Comparison of ENCODE assay signal across 13 cellular contexts in the genomic region with DNA sequence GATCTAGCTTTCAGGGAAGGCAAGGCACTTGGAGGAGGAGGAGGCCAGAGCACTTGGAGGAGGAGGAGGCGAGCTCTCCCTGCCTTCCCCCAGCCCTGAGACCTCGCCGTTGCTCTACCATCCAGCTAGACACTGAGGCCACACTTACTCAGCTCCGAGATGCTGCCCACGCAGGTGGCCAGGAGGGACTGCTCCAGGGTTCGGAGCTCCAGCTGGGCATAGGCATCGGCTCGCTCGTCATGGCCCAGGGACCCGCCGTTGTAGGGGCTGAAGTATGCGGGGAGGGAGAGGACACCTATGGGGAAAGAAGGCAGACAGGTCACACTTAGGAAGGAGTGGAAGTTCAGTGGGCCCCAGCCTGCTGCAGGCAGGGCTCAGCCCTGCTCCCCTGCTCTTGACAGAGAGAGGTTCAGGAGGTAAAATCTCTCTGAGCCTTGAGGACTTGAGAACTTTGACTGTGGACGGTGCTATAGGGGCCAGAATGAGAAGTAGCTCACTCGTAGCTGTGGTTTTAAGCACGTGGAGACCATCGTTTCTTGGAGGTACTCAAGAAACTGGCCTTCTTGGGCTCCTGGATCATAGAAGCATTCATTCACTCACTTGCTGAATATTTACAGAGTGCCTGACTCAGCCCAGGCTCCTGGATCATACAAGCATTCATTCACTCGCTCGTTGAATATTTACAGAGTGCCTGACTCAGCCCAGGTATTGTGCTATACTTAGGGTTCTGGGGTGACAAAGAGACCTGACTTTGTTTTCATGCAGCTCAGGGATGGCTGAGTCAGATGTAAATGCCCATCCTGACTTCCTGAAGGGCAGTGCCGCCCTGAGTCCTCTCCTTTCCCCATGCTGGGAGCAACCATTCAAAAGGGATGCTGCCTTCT.
DNase-seq lines count a peak whose midpoint lies in the region; ATAC-seq and TF ChIP-seq lines count a peak whose summit lies in the region.
"Had no signal": no experiment of that assay in that cellular context is flagged by ENCODE, and none has a peak within 500 bp of the region (broad histone marks: within the 10 kb centered on the region; RNA-seq: fewer than 3 reads in every experiment).

No MANE protein-coding gene starts in this region.

- H4K20me1 ChIP-seq in MM.1S (ENCODE audit: insufficient read depth, low read length) = no peaks in the 10 kb centered on the region

- H3K36me3 ChIP-seq in MM.1S (replicated peaks; ENCODE audit: insufficient read depth, low read length) = no peaks in the 10 kb centered on the region

- H3K4me3 ChIP-seq in MM.1S (ENCODE audit: low read length) = no peak overlapping the region

- intact Hi-C loops in Calu3 (cut with micrococcal nuclease; ENCODE audit: unreplicated experiment) = loop anchor here (2.0 to 10.0 kb wide), 2 partner anchors 58 to 150 kb away; a partner anchor contains a TSS

- TF ChIP-seq CTCF in Calu3 (IDR thresholded peaks at IDR 0.05; ENCODE audit: unreplicated experiment) (no peak), MM.1S (IDR thresholded peaks at IDR 0.05; ENCODE audit: low read length) (no peak)

- H3K36me3 Mint-ChIP-seq in Calu3 (ENCODE audit: insufficient read depth, unreplicated experiment) = peaks cover 16% of the 10 kb centered on the region

- H3K4me1 Mint-ChIP-seq in Calu3 (ENCODE audit: low read depth, unreplicated experiment) = peaks cover 62% of the 10 kb centered on the region

- no peaks in the 10 kb centered on the region for H3K9me2 ChIP-seq in MM.1S (replicated peaks; ENCODE audit: insufficient read depth, low read length)

- H3K27me3 Mint-ChIP-seq in Calu3 (ENCODE audit: unreplicated experiment) = no peaks in the 10 kb centered on the region

- no peak overlapping the region for H2AFZ ChIP-seq in MM.1S (ENCODE audit: low read length)

- H3K27ac Mint-ChIP-seq in Calu3 (ENCODE audit: unreplicated experiment) = peak overlapping the region; percentile 79

- ATAC-seq in HG02759 (IDR thresholded peaks at IDR 0.05; ENCODE audit: unreplicated experiment) (peak; percentile 36), GM21723 (IDR thresholded peaks at IDR 0.05; ENCODE audit: unreplicated experiment) (no peak), HG02763 (IDR thresholded peaks at IDR 0.05; ENCODE audit: unreplicated experiment) (no peak)

- no peaks in the 10 kb centered on the region for H3K9me3 ChIP-seq in MM.1S (replicated peaks; ENCODE audit: insufficient read depth, low read length)

- no peaks in the 10 kb centered on the region for H3K9me3 Mint-ChIP-seq in Calu3 (ENCODE audit: low read depth, unreplicated experiment)

- peak overlapping the region; percentile 30 for H3K4me3 Mint-ChIP-seq in Calu3 (ENCODE audit: low read depth, unreplicated experiment)

- DNase-seq in Calu3 (peak; percentile 74), SW 1271 (lab: John Stamatoyannopoulos, UW) (peak; percentile 29 to 32), kidney glomerular epithelial cell (lab: John Stamatoyannopoulos, UW) (peak; percentile 92), MM.1S (no peak), NCI-H146 treated with DMSO at 0.1 percent for 48 hours (lab: John Stamatoyannopoulos, UW; ENCODE audit: unreplicated experiment) (no peak)
- DNase-seq: activated CD8-positive, alpha-beta memory T cell treated with anti-CD3 and anti-CD28 coated beads, Interleukin-2, amount 50 U/mL, for 48 hours; Kasumi-1; NCI-H748 treated with DMSO at 0.1 percent for 48 hours; stimulated activated CD4-positive, alpha-beta T cell treated with anti-CD3 and anti-CD28 coated beads, Interleukin-4, amount 100 ng/mL, for 1 hour had no signal

- no peaks in the 10 kb centered on the region for H3K27me3 ChIP-seq in MM.1S (replicated peaks; ENCODE audit: insufficient read depth, low read length)

- H3K79me2 ChIP-seq in MM.1S (ENCODE audit: low read length) = no peaks in the 10 kb centered on the region

- BruUV-seq in Calu3 (replicated peaks; lab: Mats Ljungman, UMichigan) = no TSS peak

- no peak overlapping the region for H3K4me2 ChIP-seq in MM.1S (ENCODE audit: low read depth, low read length)

- peaks cover 6% of the 10 kb centered on the region for H3K4me1 ChIP-seq in MM.1S (ENCODE audit: low read length)

- H3K27ac ChIP-seq in MM.1S (ENCODE audit: low read length) = no peak overlapping the region
- H3K27ac ChIP-seq: C4-2B had no signal

- CTCF ChIA-PET in Calu3 (lab: Charles Lee) = interaction anchor here (0.5 to 3.5 kb wide), 9 partner anchors 10 to 217 kb away, joined by 3 to 16 read pairs (median 4); a partner anchor contains a TSS

- H3K9ac ChIP-seq in MM.1S (ENCODE audit: low read length) = no peak overlapping the region

- no peaks in the 10 kb centered on the region for H3F3A ChIP-seq in MM.1S (ENCODE audit: insufficient read depth, low read length)

Comparison
In these comparisons a context has a peak if more than half of its experiments do, and no peak if none do; other contexts are left out.
1. DNase-seq: peak in Calu3 (single experiment), SW 1271 (2 of 2) and kidney glomerular epithelial cell (single experiment); none in MM.1S (single experiment) and NCI-H146 treated with DMSO at 0.1 percent for 48 hours (single experiment).